In the genomic region with DNA sequence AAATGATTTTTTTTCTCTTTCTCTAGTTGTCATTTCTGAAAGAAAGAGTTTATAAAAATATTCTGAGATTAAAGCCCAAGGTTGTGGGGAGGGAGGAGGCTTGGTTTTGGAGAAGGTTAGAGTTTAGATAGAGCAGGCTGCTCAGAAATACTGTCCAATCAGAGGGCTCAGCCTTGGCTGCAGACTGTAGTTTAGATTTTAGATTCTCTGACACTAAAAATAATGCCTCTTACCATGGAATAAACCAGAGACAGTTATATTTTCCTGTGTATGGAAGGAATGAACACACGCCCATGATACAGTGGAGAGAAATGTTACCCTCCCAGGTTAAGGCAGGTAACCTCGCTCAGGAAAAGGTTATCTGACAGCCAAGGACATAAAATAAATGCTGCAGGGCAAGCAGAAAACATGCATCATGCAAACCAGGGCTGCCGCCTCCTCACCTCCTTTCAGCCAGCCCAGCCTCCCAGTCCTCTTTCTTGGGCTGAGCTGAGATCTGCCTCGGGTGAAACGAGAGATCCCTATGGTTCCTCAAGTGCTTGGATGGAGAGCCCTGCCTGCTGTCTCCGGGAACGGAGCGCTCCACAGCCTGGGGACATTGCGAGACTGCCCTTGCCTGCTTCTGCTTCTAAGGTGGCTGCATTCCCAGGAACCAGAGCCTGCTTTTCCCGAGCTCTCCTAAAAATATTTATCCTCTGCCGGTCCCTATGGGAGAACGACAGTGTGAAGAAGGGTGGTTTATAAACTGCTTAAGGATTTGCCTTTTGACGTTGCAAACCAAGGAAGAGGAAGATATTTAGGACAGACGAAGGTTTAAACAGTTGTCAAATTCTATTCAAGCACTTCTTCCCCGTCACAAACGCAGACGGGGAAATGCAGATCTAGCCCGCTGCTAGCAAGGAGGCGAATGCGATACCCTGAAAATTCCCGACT, we compare ENCODE assay signal across 8 cellular contexts. TPM values are rescaled to one million over a fixed set of nuclear protein-coding genes. Genes with fewer than 3 reads are reported as not detected.
DNase-seq lines count a peak whose midpoint lies in the region; ATAC-seq, FAIRE-seq and TF ChIP-seq lines count a peak whose summit lies in the region.

No MANE protein-coding gene starts in this region.

- in situ Hi-C loops in K562 (cut with MboI) (no loop called here), GM13977 (cut with MboI; ENCODE audit: low pct_unique_long_range_greater_than_20kb, low sequenced_read_pairs, unreplicated experiment) (no loop called here)

- H3K4me3 ChIP-seq in HCT116 (replicated peaks in 1 of 2; ENCODE audit: low read depth in 1 of 2, low read length in 2 of 2): peak overlapping the region; percentile 62 to 91
- peak overlapping the region; percentile 88 for H3K4me3 ChIP-seq in OCI-LY7 (ENCODE audit: low read depth, low read length, poor library complexity, severe bottlenecking)
- peak overlapping the region; percentile 62 for H3K4me3 ChIP-seq in K562
- peak overlapping the region; percentile 98 for H3K4me3 ChIP-seq in iPS-15b (ENCODE audit: low read depth, low read length)
- peak overlapping the region; percentile 94 for H3K4me3 ChIP-seq in retinal pigment epithelial cell (ENCODE audit: low read length)

- FAIRE-seq in K562 (lab: Jason Lieb, UNC): no peak

- H3K9me1 ChIP-seq in K562 (ENCODE audit: control insufficient read depth, insufficient read depth, low read length): no peaks in the 10 kb centered on the region

- TF ChIP-seq RAD21 in HCT116 (IDR thresholded peaks at IDR 0.05; ENCODE audit: low read depth): no peak
- TF ChIP-seq RAD21 in K562 (CRISPR knock-in tag; conservative IDR thresholded peaks at IDR 0.05 in 1 of 2, IDR thresholded peaks at IDR 0.05 in 1 of 2): no peak

- BruUV-seq in HCT116 (replicated peaks; lab: Mats Ljungman, UMichigan) (TSS peak; percentile 69), OCI-LY7 (replicated peaks; lab: Mats Ljungman, UMichigan) (TSS peak; percentile 58), K562 (replicated peaks; lab: Mats Ljungman, UMichigan) (TSS peak; percentile 63)

- no peak overlapping the region for H2AFZ ChIP-seq in HCT116 (ENCODE audit: low read depth, low read length, poor library complexity, severe bottlenecking)
- H2AFZ ChIP-seq in OCI-LY7 (ENCODE audit: low read length): peak overlapping the region; percentile 98
- peak overlapping the region; percentile 97 for H2AFZ ChIP-seq in K562 (ENCODE audit: low read depth, low read length)

- CTCF ChIA-PET in HCT116 (lab: Charles Lee): interaction anchor here (0.8 to 1.9 kb wide), 4 partner anchors 12 to 43 kb away, joined by 3 to 15 read pairs (median 4); no protein-coding TSS in a partner anchor
- CTCF ChIA-PET in OCI-LY7 (lab: Charles Lee; ENCODE audit: unreplicated experiment): interaction anchor here (1.2 to 1.4 kb wide), 2 partner anchors 37 to 187 kb away, joined by 3 read pairs; a partner anchor contains a TSS
- CTCF ChIA-PET in K562 (lab: Yijun Ruan, JAX; ENCODE audit: low intra/inter-chr PET ratio): interaction anchor here (0.5 to 1.3 kb wide), 2 partner anchors 37 to 248 kb away, joined by 3 to 4 read pairs; no protein-coding TSS in a partner anchor

- H3K4me1 ChIP-seq in HCT116 (ENCODE audit: control insufficient read depth in 1 of 2, insufficient read depth in 2 of 2, low read length in 2 of 2) (peaks cover 15 to 27% of the 10 kb centered on the region in 2 experiments), OCI-LY7 (ENCODE audit: insufficient read depth, low read length, poor library complexity, severe bottlenecking) (peaks cover 20% of the 10 kb centered on the region), K562 (replicated peaks in 1 of 2; ENCODE audit: control insufficient read depth in 2 of 2, insufficient read depth in 2 of 2, low read length in 2 of 2) (peaks cover 4 to 10% of the 10 kb centered on the region in 2 experiments; a peak in 3 of 5 replicates), iPS-15b (ENCODE audit: control insufficient read depth, insufficient read depth, low read length) (peaks cover 12% of the 10 kb centered on the region)

- 2% methylated on average over 21 of the region's 21 CpGs for WGBS in K562 (ENCODE audit: insufficient coverage, low coverage, missing lambda C conversion rate)

- no peaks in the 10 kb centered on the region for H3K36me3 ChIP-seq in HCT116 (ENCODE audit: control insufficient read depth in 1 of 2, insufficient read depth in 2 of 2, low read length in 2 of 2)
- no peaks in the 10 kb centered on the region for H3K36me3 ChIP-seq in OCI-LY7 (ENCODE audit: insufficient read depth, low read length)
- no peaks in the 10 kb centered on the region for H3K36me3 ChIP-seq in K562 (ENCODE audit: control insufficient read depth, insufficient read depth, low read length)
- no peaks in the 10 kb centered on the region for H3K36me3 ChIP-seq in iPS-15b (ENCODE audit: control insufficient read depth, insufficient read depth, low read length)

- TF ChIP-seq CTCF in HCT116 (IDR thresholded peaks at IDR 0.05 in 2 of 3, conservative IDR thresholded peaks at IDR 0.05 in 1 of 3; ENCODE audit: borderline replicate concordance in 1 of 3, insufficient read depth in 1 of 3, low read depth in 2 of 3, low read length in 2 of 3) (no peak), OCI-LY7 (conservative IDR thresholded peaks at IDR 0.05; ENCODE audit: low read length) (no peak), K562 (IDR thresholded peaks at IDR 0.05 in 2 of 3, conservative IDR thresholded peaks at IDR 0.05 in 1 of 3; ENCODE audit: insufficient read depth in 2 of 3, low read depth in 1 of 3, low read length in 3 of 3) (no peak), retinal pigment epithelial cell (conservative IDR thresholded peaks at IDR 0.05; ENCODE audit: low read depth, low read length) (no peak), GM13977 (IDR thresholded peaks at IDR 0.05; ENCODE audit: extremely low read depth, insufficient read depth, missing control alignments) (no peak)

- TF ChIP-seq POLR2A in HCT116 (IDR thresholded peaks at IDR 0.05; ENCODE audit: borderline replicate concordance, extremely low read depth, insufficient read depth, insufficient read length) (no peak), K562 (conservative IDR thresholded peaks at IDR 0.05) (no peak)

- no peak for TF ChIP-seq EP300 in K562 (IDR thresholded peaks at IDR 0.05; ENCODE audit: low read length)

- H4K20me1 ChIP-seq in HCT116 (ENCODE audit: insufficient read depth) (no peaks in the 10 kb centered on the region), OCI-LY7 (ENCODE audit: insufficient read depth, low read length) (no peaks in the 10 kb centered on the region), K562 (replicated peaks; ENCODE audit: control insufficient read depth, insufficient read depth, low read length) (no peaks in the 10 kb centered on the region)

- ATAC-seq in HCT116: peak; percentile 2; the same call in 1 of the 2 replicates
- ATAC-seq in K562: peak; percentile 58
- no peak for ATAC-seq in HG03469 (IDR thresholded peaks at IDR 0.05; ENCODE audit: unreplicated experiment)

- H3K9ac ChIP-seq in HCT116 (ENCODE audit: low read length): peak overlapping the region; percentile 83
- peak overlapping the region; percentile 41 to 91 for H3K9ac ChIP-seq in K562 (ENCODE audit: insufficient read depth in 1 of 2, low read depth in 2 of 2, low read length in 2 of 2)
- peak overlapping the region; percentile 70 for H3K9ac ChIP-seq in iPS-15b (ENCODE audit: low read depth, low read length)

- POLR2A ChIA-PET in HCT116 (lab: Charles Lee) (interaction anchor here (1.0 to 1.4 kb wide), 3 partner anchors 10 to 39 kb away, joined by 3 to 8 read pairs (median 4); no protein-coding TSS in a partner anchor), OCI-LY7 (lab: Charles Lee) (interaction anchor here (0.5 to 3.1 kb wide), 8 partner anchors 13 to 958 kb away, joined by 3 to 12 read pairs (median 4); a partner anchor contains a TSS), K562 (lab: Yijun Ruan, JAX) (interaction anchor here (0.6 to 1.7 kb wide), 5 partner anchors 8 to 41 kb away, joined by 3 to 5 read pairs (median 4); a partner anchor contains a TSS)

- H3K27me3 ChIP-seq in HCT116 (ENCODE audit: insufficient read depth, low read length) (no peaks in the 10 kb centered on the region), K562 (ENCODE audit: control insufficient read depth in 2 of 2, insufficient read depth in 2 of 2, low read length in 2 of 2) (no peaks in the 10 kb centered on the region), iPS-15b (ENCODE audit: control insufficient read depth, insufficient read depth, low read length) (no peaks in the 10 kb centered on the region)

- intact Hi-C loops in HCT116 (cut with micrococcal nuclease) (loop anchor here (2.0 kb wide), 2 partner anchors 37 to 39 kb away; no protein-coding TSS in a partner anchor), OCI-LY7 (cut with micrococcal nuclease; ENCODE audit: unreplicated experiment) (loop anchor here (2.0 kb wide), 2 partner anchors 37 to 41 kb away; a partner anchor contains a TSS), K562 (cut with micrococcal nuclease) (no loop called here)

- H3K4me2 ChIP-seq in HCT116 (ENCODE audit: low read length) (peak overlapping the region; percentile 97), OCI-LY7 (ENCODE audit: low read length) (peak overlapping the region; percentile 91), K562 (ENCODE audit: insufficient read depth, low read length) (peak overlapping the region; percentile 82)

- no peaks in the 10 kb centered on the region for H3K9me3 ChIP-seq in HCT116 (ENCODE audit: control insufficient read depth in 1 of 2, insufficient read depth in 1 of 2, low read depth in 1 of 2, low read length in 2 of 2)
- H3K9me3 ChIP-seq in OCI-LY7 (ENCODE audit: low read length): no peaks in the 10 kb centered on the region
- H3K9me3 ChIP-seq in K562 (replicated peaks; ENCODE audit: control insufficient read depth, insufficient read depth, low read depth, low read length): no peaks in the 10 kb centered on the region
- no peaks in the 10 kb centered on the region for H3K9me3 ChIP-seq in iPS-15b (ENCODE audit: control insufficient read depth, insufficient read depth, low read length)

- H3K27ac ChIP-seq in HCT116 (ENCODE audit: low read depth, low read length) (peak overlapping the region; percentile 92), OCI-LY7 (ENCODE audit: low read depth, low read length, poor library complexity, severe bottlenecking) (no peak overlapping the region), K562 (ENCODE audit: extremely low read depth, low read depth, low read length) (no peak overlapping the region)

- peak; percentile 45 for DNase-seq in EL
- DNase-seq in HCT116 (ENCODE audit: low read depth, low spot score): no peak
- DNase-seq in OCI-LY7 (ENCODE audit: low spot score): peak; percentile 22
- DNase-seq in K562 (ENCODE audit: extremely low read depth in 1 of 4, low spot score in 3 of 4): peak in 3 of 4 experiments; percentile 16 to 33 (median 33)
- DNase-seq in retinal pigment epithelial cell (ENCODE audit: low read depth): no peak
- DNase-seq in GM13977 (ENCODE audit: low spot score): no peak

- no peaks in the 10 kb centered on the region for H3K9me2 ChIP-seq in HCT116 (ENCODE audit: insufficient read depth)
- H3K9me2 ChIP-seq in OCI-LY7 (ENCODE audit: insufficient read depth, low read length): no peaks in the 10 kb centered on the region

- RAD21 ChIA-PET in HCT116 (lab: Charles Lee; ENCODE audit: low non-redundant PET in 1 of 2, low total read pairs in 2 of 2, uncharacterized antibody in 2 of 2, unreplicated experiment in 2 of 2): no interaction called here

- H3K79me2 ChIP-seq in HCT116 (ENCODE audit: insufficient read depth, low read length) (peaks cover 43% of the 10 kb centered on the region), OCI-LY7 (ENCODE audit: insufficient read depth, low read depth, low read length) (no peaks in the 10 kb centered on the region), K562 (ENCODE audit: control insufficient read depth, insufficient read depth, low read length) (peaks cover 6% of the 10 kb centered on the region; the same call in 1 of the 3 replicates)

RNA-seq across cellular contexts. Expression of a gene that starts 0.8 kb away (rescaled TPM):
- total RNA-seq in HCT116 (2021; ENCODE audit: unreplicated experiment) (11.5 TPM), OCI-LY7 (2022) (7.8 and 8.2 TPM in 2 replicates), K562 (2014; rRNA removed) (1.4 and 1.6 TPM in 2 replicates), K562 (2014; rRNA removed; fragmentation: Illumina TruSeq; extraction: Trizol) (2.8 and 4.0 TPM in 2 replicates), K562 (2015; rRNA removed; fragmentation: Illumina TruSeq; extraction: Trizol) (2.9 and 3.1 TPM in 2 replicates), K562 (2021) (5.0 and 5.2 TPM in 2 replicates)
- 7.3 and 8.3 TPM in 2 replicates for polyA plus RNA-seq in HCT116 (2012)
- 2.3 and 2.7 TPM in 2 replicates for total RNA-seq in OCI-LY7 (2014; rRNA removed; shearing (Covaris generic))
- 3.5 and 4.7 TPM in 2 replicates for total RNA-seq in K562 (2011; cell fraction: chromatin; rRNA removed; ENCODE audit: low replicate concordance)
- 7.6 and 9.3 TPM in 2 replicates for total RNA-seq in K562 (2011; cell fraction: nucleolus; rRNA removed)
- 4.1 and 6.2 TPM in 2 replicates for total RNA-seq in K562 (2011; cell fraction: nucleoplasm; rRNA removed)
- polyA plus RNA-seq in K562 (2011; rRNA removed) (2.5 and 3.1 TPM in 2 replicates), K562 (2014; fragmentation: Illumina TruSeq; extraction: Trizol) (3.3 and 3.9 TPM in 2 replicates), K562 (2014; fragmentation: Nextera tagmentation; extraction: Ambion mirVana) (1 to 10 TPM; 1.3 to 3.0 TPM), K562 (2014; rRNA removed) (1.8 and 2.8 TPM in 2 replicates)
- polyA plus RNA-seq in K562 (2011; cell fraction: cytosol; rRNA removed): 1.5 and 1.8 TPM in 2 replicates
- 1.7 and 2.6 TPM in 2 replicates for polyA plus RNA-seq in K562 (2011; cell fraction: nucleus; rRNA removed)
- 2.8 and 3.6 TPM in 2 replicates for polyA plus RNA-seq in K562 (2012)
- polyA minus RNA-seq in K562 (2011; rRNA and poly(A)+ RNA removed): 4.3 and 4.9 TPM in 2 replicates
- 2.5 and 2.7 TPM in 2 replicates for polyA minus RNA-seq in K562 (2011; cell fraction: cytosol; rRNA and poly(A)+ RNA removed)
- 5.5 and 7.8 TPM in 2 replicates for polyA minus RNA-seq in K562 (2011; cell fraction: nucleus; rRNA and poly(A)+ RNA removed)

RNA-seq across cellular contexts. Expression of a gene that starts 40.5 kb away (rescaled TPM):
- total RNA-seq in HCT116 (2021; ENCODE audit: unreplicated experiment) (95.6 TPM), OCI-LY7 (2022) (66.1 and 72.5 TPM in 2 replicates), K562 (2014; rRNA removed) (24.0 and 26.0 TPM in 2 replicates), K562 (2014; rRNA removed; fragmentation: Illumina TruSeq; extraction: Trizol) (50.1 and 57.7 TPM in 2 replicates), K562 (2015; rRNA removed; fragmentation: Illumina TruSeq; extraction: Trizol) (44.1 and 46.0 TPM in 2 replicates), K562 (2021) (38.7 and 40.8 TPM in 2 replicates)
- 20.8 and 31.4 TPM in 2 replicates for polyA plus RNA-seq in HCT116 (2012)
- total RNA-seq in OCI-LY7 (2014; rRNA removed; shearing (Covaris generic)): 48.1 and 51.5 TPM in 2 replicates
- 23.1 and 105 TPM in 2 replicates for total RNA-seq in K562 (2011; cell fraction: chromatin; rRNA removed; ENCODE audit: low replicate concordance)
- total RNA-seq in K562 (2011; cell fraction: nucleolus; rRNA removed): 12.8 and 20.9 TPM in 2 replicates
- total RNA-seq in K562 (2011; cell fraction: nucleoplasm; rRNA removed): 31.7 and 50.8 TPM in 2 replicates
- polyA plus RNA-seq in K562 (2011; rRNA removed) (42.2 and 53.0 TPM in 2 replicates), K562 (2014; fragmentation: Illumina TruSeq; extraction: Trizol) (32.3 and 36.5 TPM in 2 replicates), K562 (2014; fragmentation: Nextera tagmentation; extraction: Ambion mirVana) (10 to 100 TPM; 19.0 to 33.6 TPM), K562 (2014; rRNA removed) (20.4 and 26.5 TPM in 2 replicates)
- polyA plus RNA-seq in K562 (2011; cell fraction: cytosol; rRNA removed): 5.8 and 11.8 TPM in 2 replicates
- 33.4 and 51.5 TPM in 2 replicates for polyA plus RNA-seq in K562 (2011; cell fraction: nucleus; rRNA removed)
- 19.3 and 20.5 TPM in 2 replicates for polyA plus RNA-seq in K562 (2012)
- 58.0 and 63.6 TPM in 2 replicates for polyA minus RNA-seq in K562 (2011; rRNA and poly(A)+ RNA removed)
- 19.6 and 28.1 TPM in 2 replicates for polyA minus RNA-seq in K562 (2011; cell fraction: cytosol; rRNA and poly(A)+ RNA removed)
- polyA minus RNA-seq in K562 (2011; cell fraction: nucleus; rRNA and poly(A)+ RNA removed): 40.1 and 71.8 TPM in 2 replicates

Comparison
In these comparisons a context has a peak if more than half of its experiments do, and no peak if none do; other contexts are left out.
1. DNase-seq: peak in EL (single experiment), OCI-LY7 (single experiment) and K562 (3 of 4); none in HCT116 (single experiment), retinal pigment epithelial cell (single experiment) and GM13977 (single experiment).
2. Peak in every context shown above with its lines, with median percentiles within 50 percentile points of each other: H3K4me2 ChIP-seq, H3K4me3 ChIP-seq and H3K9ac ChIP-seq.